8 cellular contexts compared by ENCODE assay signal in the genomic region with DNA sequence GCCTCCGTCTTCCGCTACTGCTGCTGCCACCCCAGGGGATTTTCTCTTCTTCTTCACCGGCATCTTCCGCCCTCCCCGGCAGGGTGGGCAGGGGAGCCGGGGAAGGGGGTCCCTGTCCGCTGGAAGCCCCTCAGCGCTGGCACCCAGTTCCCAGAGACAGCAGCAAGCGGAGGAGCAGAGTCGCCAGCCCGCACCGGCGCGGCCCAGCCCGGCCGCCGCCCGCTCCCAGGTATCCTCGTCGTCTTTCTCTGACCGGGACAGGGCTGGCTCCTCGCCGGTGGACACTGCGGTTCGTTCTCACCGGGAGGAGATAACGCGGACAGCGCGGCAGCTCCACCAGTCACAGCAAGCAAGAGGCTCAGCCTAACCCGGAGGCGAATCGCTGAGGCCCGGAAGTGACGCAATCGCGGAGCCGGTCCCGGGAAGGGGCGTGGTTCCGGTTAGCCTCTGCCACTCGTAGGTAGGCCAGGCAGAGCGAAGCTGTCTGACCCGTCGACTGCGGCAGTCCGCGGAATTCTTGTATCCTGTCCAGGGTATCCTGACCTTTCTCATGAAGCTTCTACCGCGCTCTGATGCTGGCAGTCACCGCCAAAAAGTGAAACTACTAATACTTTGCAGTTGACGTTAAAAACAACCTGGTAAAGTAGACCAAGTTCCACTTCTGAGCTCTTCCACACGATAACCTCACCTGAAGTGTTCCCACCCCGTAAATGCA. TPM values are rescaled to one million over a fixed set of nuclear protein-coding genes. Genes with fewer than 3 reads are reported as not detected.
DNase-seq lines count a peak whose midpoint lies in the region; ATAC-seq and TF ChIP-seq lines count a peak whose summit lies in the region.

DCUN1D5 (minus strand) TSS at position 351 of the 715 bp plus-strand sequence; CDS start at position 63, 288 bp downstream.

- peak within 1 kb of the TSS; percentile 89 for H3K4me3 Mint-ChIP-seq in natural killer cell treated with Interleukin-12 subunit alpha and Interleukin-12 subunit beta and Interleukin-15 and Interleukin-18, amount 100 ng/mL, for 72 hours

- peak; percentile 99 for DNase-seq in ELF-1 (ENCODE audit: low read depth, low spot score)
- DNase-seq in H7, result peak; percentile 90
- peak; percentile 95 for DNase-seq in M059J (ENCODE audit: low read depth)
- DNase-seq in SHP77 (lab: John Stamatoyannopoulos, UW), result peak; percentile 85 to 94
- DNase-seq in activated effector memory CD4-positive, alpha-beta T cell treated with Interleukin-2 at 50 U/mL for 16 hours, result peak; percentile 91
- DNase-seq in fibroblast of pulmonary artery (ENCODE audit: low read depth), result peak; percentile 97
- peak; percentile 97 for DNase-seq in natural killer cell treated with Interleukin-12 subunit alpha and Interleukin-12 subunit beta and Interleukin-15 and Interleukin-18, amount 100 ng/mL, for 72 hours (ENCODE audit: low spot score)
- peak; percentile 96 for DNase-seq in stimulated activated naive CD8-positive, alpha-beta T cell treated with anti-CD3 and anti-CD28 coated beads, Interleukin-15, Interleukin-2, amounts not matched to agents 100 U/mL and 50 U/mL, for 24 hours

- peak; percentile 99 to 100 for ATAC-seq in natural killer cell treated with Interleukin-12 subunit alpha and Interleukin-12 subunit beta and Interleukin-15 and Interleukin-18, amount 100 ng/mL, for 72 hours
- ATAC-seq in stimulated activated naive CD8-positive, alpha-beta T cell treated with anti-CD3 and anti-CD28 coated beads, Interleukin-15, Interleukin-2, amounts not matched to agents 100 U/mL and 50 U/mL, for 24 hours, result peak; percentile 98

- H3K27me3 Mint-ChIP-seq in natural killer cell treated with Interleukin-12 subunit alpha and Interleukin-12 subunit beta and Interleukin-15 and Interleukin-18, amount 100 ng/mL, for 72 hours, result peaks cover 19 to 39% of the 10 kb centered on the region in 2 donors

- no peak for TF ChIP-seq CTCF in fibroblast of pulmonary artery (IDR thresholded peaks at IDR 0.05; ENCODE audit: low read length, missing control alignments)

- no peaks in the 10 kb centered on the region for H3K27me3 ChIP-seq in H7 (ENCODE audit: control insufficient read depth, insufficient read depth, low read length)

- peak within 1 kb of the TSS; percentile 83 to 93 for H3K27ac Mint-ChIP-seq in natural killer cell treated with Interleukin-12 subunit alpha and Interleukin-12 subunit beta and Interleukin-15 and Interleukin-18, amount 100 ng/mL, for 72 hours

- peaks cover 5 to 12% of the 10 kb centered on the region in 2 donors for H3K4me1 Mint-ChIP-seq in natural killer cell treated with Interleukin-12 subunit alpha and Interleukin-12 subunit beta and Interleukin-15 and Interleukin-18, amount 100 ng/mL, for 72 hours (ENCODE audit: low read depth in 2 of 2)

- peaks cover 13% of the 10 kb centered on the region for H3K36me3 Mint-ChIP-seq in natural killer cell treated with Interleukin-12 subunit alpha and Interleukin-12 subunit beta and Interleukin-15 and Interleukin-18, amount 100 ng/mL, for 72 hours

- H3K4me3 ChIP-seq in H7 (ENCODE audit: insufficient read depth, low read depth, low read length), result peak within 1 kb of the TSS; percentile 95
- H3K4me3 ChIP-seq in fibroblast of pulmonary artery (replicated peaks; ENCODE audit: low read depth, low read length), result peak within 1 kb of the TSS; percentile 79

- peaks cover 1% of the 10 kb centered on the region; the same call in 1 of the 2 replicates for H3K36me3 ChIP-seq in H7 (replicated peaks; ENCODE audit: control insufficient read depth, insufficient read depth, low read length)

- peaks cover 3% of the 10 kb centered on the region for H3K9me3 Mint-ChIP-seq in natural killer cell treated with Interleukin-12 subunit alpha and Interleukin-12 subunit beta and Interleukin-15 and Interleukin-18, amount 100 ng/mL, for 72 hours

RNA-seq across cellular contexts. Expression of gene DCUN1D5, which starts in this region (rescaled TPM):
- total RNA-seq in H7 (2014; rRNA removed; shearing (Covaris generic)), result 118 and 128 TPM in 2 replicates
- 83.4 and 99.6 TPM in 2 replicates for total RNA-seq in M059J (2014; rRNA removed; shearing (Covaris generic))
- total RNA-seq in natural killer cell treated with Interleukin-12 subunit alpha and Interleukin-12 subunit beta and Interleukin-15 and Interleukin-18, amount 100 ng/mL, for 72 hours, result 10 to 100 TPM; 36.2 to 78.4 TPM

Comparison
In these comparisons a context has a peak if more than half of its experiments do, and no peak if none do; other contexts are left out.
1. Peak in every context shown above with its lines: DNase-seq, ATAC-seq and H3K4me3 ChIP-seq.